ENCODE assay signal across 8 cellular contexts in genomic region chr1:54715493-54716298, GRCh38. TPM values are rescaled to one million over a fixed set of nuclear protein-coding genes. Genes with fewer than 3 reads are reported as not detected.
A peak's percentile ranks its signal among the peaks of the same experiment; 100 is the strongest.
DNase-seq lines count a peak whose midpoint lies in the region; ATAC-seq and TF ChIP-seq lines count a peak whose summit lies in the region.

TSS of gene TTC4 (plus strand) at chr1:54715861. CDS start at chr1:54715909, 48 bp downstream.

- H3K4me1 ChIP-seq in DND-41 (ENCODE audit: insufficient read depth, low read length): peaks cover 29% of the 10 kb centered on the region

- peak within 1 kb of the TSS; percentile 88 for H3K27ac Mint-ChIP-seq in activated T-helper 2 cell treated with anti-CD3 and anti-CD28 coated beads, Interferon-gamma antibody, Interleukin-2, Interleukin-4, amounts not matched to agents 10 μg/mL and 5 μg/mL and 100 μg/mL, durations not matched to agents 14 hours and 24 hours and 36 hours
- peak within 1 kb of the TSS; percentile 80 to 92 for H3K27ac Mint-ChIP-seq in natural killer cell treated with Interleukin-12 subunit alpha and Interleukin-12 subunit beta and Interleukin-15 and Interleukin-18, amount 100 ng/mL, for 72 hours

- peaks cover 28% of the 10 kb centered on the region for H3K36me3 Mint-ChIP-seq in activated T-helper 2 cell treated with anti-CD3 and anti-CD28 coated beads, Interferon-gamma antibody, Interleukin-2, Interleukin-4, amounts not matched to agents 10 μg/mL and 5 μg/mL and 100 μg/mL, durations not matched to agents 14 hours and 24 hours and 36 hours (ENCODE audit: low read depth)
- peaks cover 12% of the 10 kb centered on the region for H3K36me3 Mint-ChIP-seq in natural killer cell treated with Interleukin-12 subunit alpha and Interleukin-12 subunit beta and Interleukin-15 and Interleukin-18, amount 100 ng/mL, for 72 hours

- H2AFZ ChIP-seq in DND-41 (ENCODE audit: low read depth, low read length): peak within 1 kb of the TSS; percentile 98

- H3K9me3 ChIP-seq in DND-41 (ENCODE audit: insufficient read depth, low read length, severe bottlenecking): no peaks in the 10 kb centered on the region
- no peaks in the 10 kb centered on the region for H3K9me3 ChIP-seq in KOPT-K1 (ENCODE audit: insufficient read depth, low read length, poor library complexity, severe bottlenecking)

- H3K9ac ChIP-seq in DND-41 (ENCODE audit: low read depth, low read length): peak within 1 kb of the TSS; percentile 66

- DNase-seq in DND-41 (peak; percentile 83), RPMI8226 (peak; percentile 94), fibroblast of pulmonary artery (ENCODE audit: low read depth) (peak; percentile 79)
- peak; percentile 81 for DNase-seq in activated T-helper 2 cell treated with anti-CD3 and anti-CD28 coated beads, Interferon-gamma antibody, Interleukin-2, Interleukin-4, amounts not matched to agents 10 μg/mL and 5 μg/mL and 100 μg/mL, durations not matched to agents 14 hours and 24 hours and 36 hours (ENCODE audit: low spot score)
- DNase-seq in natural killer cell treated with Interleukin-12 subunit alpha and Interleukin-12 subunit beta and Interleukin-15 and Interleukin-18, amount 100 ng/mL, for 72 hours (ENCODE audit: low spot score): peak; percentile 89
- DNase-seq in stimulated activated naive CD4-positive, alpha-beta T cell treated with Interleukin-2 at 50 U/mL for 16 hours (lab: John Stamatoyannopoulos, UW): peak; percentile 69

- peak within 1 kb of the TSS; percentile 67 to 77 for H3K4me3 ChIP-seq in DND-41 (ENCODE audit: low read depth in 1 of 2, low read length in 2 of 2)
- peak within 1 kb of the TSS; percentile 90 for H3K4me3 ChIP-seq in fibroblast of pulmonary artery (replicated peaks; ENCODE audit: low read depth, low read length)

- no peaks in the 10 kb centered on the region for H3K27me3 Mint-ChIP-seq in activated T-helper 2 cell treated with anti-CD3 and anti-CD28 coated beads, Interferon-gamma antibody, Interleukin-2, Interleukin-4, amounts not matched to agents 10 μg/mL and 5 μg/mL and 100 μg/mL, durations not matched to agents 14 hours and 24 hours and 36 hours (ENCODE audit: low read depth)
- H3K27me3 Mint-ChIP-seq in natural killer cell treated with Interleukin-12 subunit alpha and Interleukin-12 subunit beta and Interleukin-15 and Interleukin-18, amount 100 ng/mL, for 72 hours: no peaks in the 10 kb centered on the region

- peaks cover 29% of the 10 kb centered on the region for H3K4me1 Mint-ChIP-seq in activated T-helper 2 cell treated with anti-CD3 and anti-CD28 coated beads, Interferon-gamma antibody, Interleukin-2, Interleukin-4, amounts not matched to agents 10 μg/mL and 5 μg/mL and 100 μg/mL, durations not matched to agents 14 hours and 24 hours and 36 hours (ENCODE audit: low read depth)
- H3K4me1 Mint-ChIP-seq in natural killer cell treated with Interleukin-12 subunit alpha and Interleukin-12 subunit beta and Interleukin-15 and Interleukin-18, amount 100 ng/mL, for 72 hours (ENCODE audit: low read depth in 2 of 2): peaks cover 27 to 29% of the 10 kb centered on the region in 2 donors

- H3K4me3 Mint-ChIP-seq in activated T-helper 2 cell treated with anti-CD3 and anti-CD28 coated beads, Interferon-gamma antibody, Interleukin-2, Interleukin-4, amounts not matched to agents 10 μg/mL and 5 μg/mL and 100 μg/mL, durations not matched to agents 14 hours and 24 hours and 36 hours (ENCODE audit: low read depth): peak within 1 kb of the TSS; percentile 88
- H3K4me3 Mint-ChIP-seq in natural killer cell treated with Interleukin-12 subunit alpha and Interleukin-12 subunit beta and Interleukin-15 and Interleukin-18, amount 100 ng/mL, for 72 hours: peak within 1 kb of the TSS; percentile 94

- H3K9me3 Mint-ChIP-seq in activated T-helper 2 cell treated with anti-CD3 and anti-CD28 coated beads, Interferon-gamma antibody, Interleukin-2, Interleukin-4, amounts not matched to agents 10 μg/mL and 5 μg/mL and 100 μg/mL, durations not matched to agents 14 hours and 24 hours and 36 hours: no peaks in the 10 kb centered on the region
- H3K9me3 Mint-ChIP-seq in natural killer cell treated with Interleukin-12 subunit alpha and Interleukin-12 subunit beta and Interleukin-15 and Interleukin-18, amount 100 ng/mL, for 72 hours: no peaks in the 10 kb centered on the region

- H4K20me1 ChIP-seq in DND-41 (ENCODE audit: insufficient read depth, low read length): no peaks in the 10 kb centered on the region

- intact Hi-C loops in activated T-helper 2 cell treated with anti-CD3 and anti-CD28 coated beads, Interferon-gamma antibody, Interleukin-2, Interleukin-4, amounts not matched to agents 10 μg/mL and 5 μg/mL and 100 μg/mL, durations not matched to agents 14 hours and 24 hours and 36 hours (cut with micrococcal nuclease): loop anchor here (1.0 to 2.0 kb wide), 3 partner anchors 49 to 662 kb away; partner anchors contain the start of genes PARS2, TCEANC2 and TMEM59

- TF ChIP-seq CTCF in DND-41 (IDR thresholded peaks at IDR 0.05; ENCODE audit: borderline replicate concordance, extremely low read depth, low read length, poor library complexity, severe bottlenecking) (no peak), fibroblast of pulmonary artery (IDR thresholded peaks at IDR 0.05; ENCODE audit: low read length, missing control alignments) (no peak)

- H3K27ac ChIP-seq in DND-41 (ENCODE audit: low read length) (peak within 1 kb of the TSS; percentile 70), KOPT-K1 (ENCODE audit: low read depth, low read length, poor library complexity, severe bottlenecking) (peak within 1 kb of the TSS; percentile 60)

- H3K27me3 ChIP-seq in DND-41 (ENCODE audit: insufficient read depth, low read length, poor library complexity): no peaks in the 10 kb centered on the region

- H3K4me2 ChIP-seq in DND-41 (ENCODE audit: insufficient read depth, low read length): peak within 1 kb of the TSS; percentile 67

- peak; percentile 96 for ATAC-seq in DND-41 (ENCODE audit: insufficient read depth, low read depth)
- ATAC-seq in GM21786 (IDR thresholded peaks at IDR 0.05; ENCODE audit: unreplicated experiment): peak; percentile 92
- ATAC-seq in natural killer cell treated with Interleukin-12 subunit alpha and Interleukin-12 subunit beta and Interleukin-15 and Interleukin-18, amount 100 ng/mL, for 72 hours: peak; percentile 98 to 99

- peaks cover 29% of the 10 kb centered on the region for H3K79me2 ChIP-seq in DND-41 (ENCODE audit: insufficient read depth, low read length)

- H3K36me3 ChIP-seq in DND-41 (ENCODE audit: insufficient read depth, low read length) (peaks cover 24% of the 10 kb centered on the region), KOPT-K1 (ENCODE audit: insufficient read depth, low read length) (peaks cover 31% of the 10 kb centered on the region)

RNA-seq across cellular contexts. Expression of gene TTC4, which starts in this region (rescaled TPM):
- total RNA-seq in activated T-helper 2 cell treated with anti-CD3 and anti-CD28 coated beads, Interferon-gamma antibody, Interleukin-2, Interleukin-4, amounts not matched to agents 10 μg/mL and 5 μg/mL and 100 μg/mL, durations not matched to agents 14 hours and 24 hours and 36 hours: 36.6 and 38.2 TPM in 2 replicates
- 10 to 100 TPM; 30.2 to 33.9 TPM for total RNA-seq in natural killer cell treated with Interleukin-12 subunit alpha and Interleukin-12 subunit beta and Interleukin-15 and Interleukin-18, amount 100 ng/mL, for 72 hours

Comparison
In these comparisons a context has a peak if more than half of its experiments do, and no peak if none do; other contexts are left out.
1. Peak in every context shown above with its lines: DNase-seq, ATAC-seq, H3K4me3 ChIP-seq and H3K27ac ChIP-seq.